ENCODE assay signal across 14 cellular contexts in the genomic region with DNA sequence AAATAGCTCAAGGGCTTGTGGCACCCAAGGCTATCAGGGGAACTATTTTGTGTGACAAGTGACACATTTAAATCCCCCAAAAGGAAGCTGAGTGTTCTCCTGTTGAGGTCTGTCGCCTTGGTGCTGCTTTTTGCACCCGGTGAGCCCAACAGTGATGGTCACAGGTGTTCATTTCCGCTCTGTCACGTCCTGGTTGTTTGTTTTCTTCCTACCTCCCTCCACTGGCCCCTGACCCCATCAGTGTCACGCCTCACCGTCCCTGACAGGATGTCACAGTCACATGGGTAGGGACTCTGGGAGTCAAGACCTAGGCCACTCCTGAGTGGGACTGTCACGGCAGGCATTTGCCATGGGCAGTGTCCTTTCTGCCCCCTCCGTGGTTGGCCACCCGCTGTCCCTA. TPM values are rescaled to one million over a fixed set of nuclear protein-coding genes. Genes with fewer than 3 reads are reported as not detected.
DNase-seq lines count a peak whose midpoint lies in the region; ATAC-seq and TF ChIP-seq lines count a peak whose summit lies in the region.
"Had no signal": no experiment of that assay in that cellular context is flagged by ENCODE, and none has a peak within 500 bp of the region (broad histone marks: within the 10 kb centered on the region; RNA-seq: fewer than 3 reads in every experiment).

No MANE protein-coding gene starts in this region.

- no peak overlapping the region for H3K4me3 ChIP-seq in CD4-positive, CD25-positive, alpha-beta regulatory T cell (ENCODE audit: low read depth, low read length)
- no peak overlapping the region for H3K4me3 ChIP-seq in gastrocnemius medialis

- H3K27ac ChIP-seq in CD4-positive, CD25-positive, alpha-beta regulatory T cell (ENCODE audit: insufficient read depth, low read length, poor library complexity, severe bottlenecking) = no peak overlapping the region
- peak overlapping the region in 2 of 4 donors; percentile 64 to 74 for H3K27ac ChIP-seq in gastrocnemius medialis

- no peaks in the 10 kb centered on the region for H3K36me3 ChIP-seq in CD4-positive, CD25-positive, alpha-beta regulatory T cell (ENCODE audit: control insufficient read depth, insufficient read depth, low read length)
- no peaks in the 10 kb centered on the region for H3K36me3 ChIP-seq in gastrocnemius medialis

- TF ChIP-seq POLR2A in gastrocnemius medialis (IDR thresholded peaks at IDR 0.05) = no peak

- H3K36me3 Mint-ChIP-seq in CD4-positive, CD25-positive, alpha-beta regulatory T cell = peaks cover 8% of the 10 kb centered on the region
- H3K36me3 Mint-ChIP-seq in activated CD4-positive, alpha-beta memory T cell treated with anti-CD3 and anti-CD28 coated beads for 36 hours = no peaks in the 10 kb centered on the region
- no peaks in the 10 kb centered on the region for H3K36me3 Mint-ChIP-seq in osteocyte (ENCODE audit: unreplicated experiment)
- H3K36me3 Mint-ChIP-seq: type B pancreatic cell had no signal

- CTCF ChIA-PET in activated CD4-positive, alpha-beta memory T cell treated with anti-CD3 and anti-CD28 coated beads for 36 hours (lab: Charles Lee) = no interaction called here

- ATAC-seq in CD4-positive, CD25-positive, alpha-beta regulatory T cell (ENCODE audit: low read depth in 2 of 2) = peak in 1 of 2 donors; percentile 20
- ATAC-seq in GM21723 (IDR thresholded peaks at IDR 0.05; ENCODE audit: unreplicated experiment) = peak; percentile 61
- ATAC-seq in gastrocnemius medialis = no peak

- TF ChIP-seq CTCF in gastrocnemius medialis (IDR thresholded peaks at IDR 0.05 in 4 of 5, conservative IDR thresholded peaks at IDR 0.05 in 1 of 5) (no peak), osteocyte (IDR thresholded peaks at IDR 0.05) (no peak)

- H3K4me1 ChIP-seq in CD4-positive, CD25-positive, alpha-beta regulatory T cell (ENCODE audit: control insufficient read depth, insufficient read depth, low read length, poor library complexity, severe bottlenecking) = peaks cover 70% of the 10 kb centered on the region
- H3K4me1 ChIP-seq in gastrocnemius medialis = peaks cover 52 to 58% of the 10 kb centered on the region in 2 donors

- H3K27me3 ChIP-seq in CD4-positive, CD25-positive, alpha-beta regulatory T cell (ENCODE audit: control insufficient read depth, insufficient read depth, low read length) = no peaks in the 10 kb centered on the region
- H3K27me3 ChIP-seq in gastrocnemius medialis = no peaks in the 10 kb centered on the region

- H3K4me1 Mint-ChIP-seq in CD4-positive, CD25-positive, alpha-beta regulatory T cell = peaks cover 13 to 91% (median 55%) of the 10 kb centered on the region in 4 donors
- H3K4me1 Mint-ChIP-seq in activated CD4-positive, alpha-beta memory T cell treated with anti-CD3 and anti-CD28 coated beads for 36 hours (ENCODE audit: low read depth) = peaks cover 83% of the 10 kb centered on the region
- H3K4me1 Mint-ChIP-seq in osteocyte (ENCODE audit: unreplicated experiment) = no peaks in the 10 kb centered on the region

- no peaks in the 10 kb centered on the region for H3K9me3 ChIP-seq in CD4-positive, CD25-positive, alpha-beta regulatory T cell (ENCODE audit: control insufficient read depth in 2 of 2, low read length in 2 of 2)
- H3K9me3 ChIP-seq in gastrocnemius medialis = no peaks in the 10 kb centered on the region

- H3K4me3 Mint-ChIP-seq in CD4-positive, CD25-positive, alpha-beta regulatory T cell = peak overlapping the region in 1 of 4 donors; percentile 44
- no peak overlapping the region for H3K4me3 Mint-ChIP-seq in activated CD4-positive, alpha-beta memory T cell treated with anti-CD3 and anti-CD28 coated beads for 36 hours
- H3K4me3 Mint-ChIP-seq in osteocyte (ENCODE audit: unreplicated experiment) = no peak overlapping the region
- H3K4me3 Mint-ChIP-seq: activated CD4-positive, alpha-beta T cell treated with anti-CD3 and anti-CD28 coated beads, Interleukin-2, amount 10 ng/mL, durations not matched to agents 7 days and 5 days; B cell had no signal

- POLR2A ChIA-PET in activated CD4-positive, alpha-beta memory T cell treated with anti-CD3 and anti-CD28 coated beads for 36 hours (lab: Charles Lee) = no interaction called here

- H3K27me3 Mint-ChIP-seq in CD4-positive, CD25-positive, alpha-beta regulatory T cell = no peaks in the 10 kb centered on the region
- H3K27me3 Mint-ChIP-seq in activated CD4-positive, alpha-beta memory T cell treated with anti-CD3 and anti-CD28 coated beads for 36 hours = no peaks in the 10 kb centered on the region
- no peaks in the 10 kb centered on the region for H3K27me3 Mint-ChIP-seq in osteocyte (ENCODE audit: unreplicated experiment)
- H3K27me3 Mint-ChIP-seq: type B pancreatic cell had no signal

- DNase-seq in CD4-positive, CD25-positive, alpha-beta regulatory T cell = no peak
- DNase-seq in activated CD4-positive, alpha-beta memory T cell treated with anti-CD3 and anti-CD28 coated beads for 36 hours = peak; percentile 42
- DNase-seq in islet precursor cell (peak; percentile 43), SW480 (ENCODE audit: low spot score) (no peak), gastrocnemius medialis (no peak), osteocyte (ENCODE audit: extremely low spot score, unreplicated experiment) (no peak), iPS-NIHi7 (ENCODE audit: extremely low spot score) (no peak)
- DNase-seq: activated CD4-positive, alpha-beta T cell treated with anti-CD3 and anti-CD28 coated beads, Interleukin-2, amount 10 ng/mL, durations not matched to agents 7 days and 5 days; midbrain; NCI-H1092 treated with DMSO at 0.1 percent for 48 hours had no signal

- H3K9me3 Mint-ChIP-seq in CD4-positive, CD25-positive, alpha-beta regulatory T cell = no peaks in the 10 kb centered on the region
- H3K9me3 Mint-ChIP-seq in activated CD4-positive, alpha-beta memory T cell treated with anti-CD3 and anti-CD28 coated beads for 36 hours = no peaks in the 10 kb centered on the region
- H3K9me3 Mint-ChIP-seq in osteocyte (ENCODE audit: unreplicated experiment) = no peaks in the 10 kb centered on the region

- in situ Hi-C loops in gastrocnemius medialis (cut with MboI; ENCODE audit: low sequenced_read_pairs in 4 of 4) = loop anchor here in 1 of 4 donors (10.0 kb wide), 1 partner anchor 220 kb away; no protein-coding TSS in a partner anchor

- intact Hi-C loops in activated CD4-positive, alpha-beta memory T cell treated with anti-CD3 and anti-CD28 coated beads for 36 hours (cut with micrococcal nuclease) = no loop called here
- intact Hi-C loops in gastrocnemius medialis (cut with DNase I; ENCODE audit: low total_unique reads) = no loop called here

- peak overlapping the region in 2 of 3 donors; percentile 8 to 95 for H3K27ac Mint-ChIP-seq in CD4-positive, CD25-positive, alpha-beta regulatory T cell
- H3K27ac Mint-ChIP-seq in activated CD4-positive, alpha-beta memory T cell treated with anti-CD3 and anti-CD28 coated beads for 36 hours = no peak overlapping the region
- H3K27ac Mint-ChIP-seq in osteocyte (ENCODE audit: unreplicated experiment) = no peak overlapping the region
- H3K27ac Mint-ChIP-seq: activated naive CD4-positive, alpha-beta T cell treated with anti-CD3 and anti-CD28 coated beads, Interleukin-2, amount 50 U/mL, for 72 hours; B cell; type B pancreatic cell had no signal

RNA-seq across cellular contexts. Expression of a gene that starts 11.2 kb away (rescaled TPM):
- 63.7 TPM for total RNA-seq in CD4-positive, CD25-positive, alpha-beta regulatory T cell
- polyA plus RNA-seq in CD4-positive, CD25-positive, alpha-beta regulatory T cell = 10 to 100 TPM; 20.1 to 42.9 (median 34.5) TPM
- 10 to 100 TPM; 10.8 to 12.7 TPM for total RNA-seq in activated CD4-positive, alpha-beta memory T cell treated with anti-CD3 and anti-CD28 coated beads for 36 hours
- total RNA-seq in gastrocnemius medialis (1 to 10 TPM; 1.3 to 3.6 (median 3.0) TPM), osteocyte (0.86 and 1.3 TPM in 2 replicates)

Comparison
In these comparisons a context has a peak if more than half of its experiments do, and no peak if none do; other contexts are left out.
1. DNase-seq: peak in activated CD4-positive, alpha-beta memory T cell treated with anti-CD3 and anti-CD28 coated beads for 36 hours (single experiment) and islet precursor cell (single experiment); none in CD4-positive, CD25-positive, alpha-beta regulatory T cell (0 of 3), SW480 (single experiment), gastrocnemius medialis (0 of 2), osteocyte (single experiment) and iPS-NIHi7 (single experiment).
2. H3K27ac Mint-ChIP-seq: peak in CD4-positive, CD25-positive, alpha-beta regulatory T cell (2 of 3); none in activated CD4-positive, alpha-beta memory T cell treated with anti-CD3 and anti-CD28 coated beads for 36 hours (single experiment) and osteocyte (single experiment).